Comparison of ENCODE assay signal across 8 cellular contexts in the genomic region with DNA sequence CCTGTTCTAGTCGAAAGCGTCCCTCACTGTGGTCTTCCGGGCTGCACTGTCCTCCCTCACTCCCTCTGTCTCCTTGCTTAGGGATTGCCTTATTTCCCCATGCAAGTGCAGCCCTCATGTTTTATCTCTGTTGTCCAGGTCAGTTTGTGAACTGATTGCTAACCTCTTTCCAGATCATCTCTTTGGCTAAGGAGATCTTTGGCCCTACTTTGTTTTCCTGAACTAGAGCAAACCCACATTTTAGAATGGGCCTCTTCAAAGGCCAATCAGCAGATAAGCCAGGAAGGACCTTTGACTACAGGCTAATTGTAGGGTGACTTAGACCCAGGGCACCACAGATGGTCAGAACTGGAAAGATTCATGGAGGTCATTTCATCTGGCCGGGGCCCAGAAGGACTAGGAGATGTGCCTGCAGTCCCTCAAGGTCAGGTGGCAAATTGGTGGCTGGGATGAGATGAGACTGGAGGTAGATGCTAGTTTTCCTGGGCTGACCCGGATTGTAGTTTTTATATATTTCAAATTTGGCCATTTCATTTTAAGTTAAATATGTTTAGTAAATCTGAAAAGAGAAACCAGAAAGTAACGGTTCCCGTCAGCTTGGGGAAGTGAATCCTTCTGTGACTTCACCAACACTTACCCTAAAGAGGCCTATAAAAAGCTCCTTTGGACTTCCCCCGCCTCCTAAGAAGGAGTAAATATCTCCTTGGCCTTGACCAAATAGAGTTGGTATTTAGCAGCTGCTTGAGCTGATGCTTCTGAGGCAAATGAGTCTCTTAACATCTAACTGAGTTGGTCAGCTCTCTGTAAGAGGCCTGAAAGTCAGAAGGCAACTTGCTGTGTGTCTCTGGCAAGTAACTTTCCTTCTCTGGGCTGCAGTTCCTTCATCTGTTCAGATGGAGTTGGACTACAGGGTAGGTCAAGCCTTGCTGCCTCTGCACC. TPM values are rescaled to one million over a fixed set of nuclear protein-coding genes. Genes with fewer than 3 reads are reported as not detected.
A peak's percentile ranks its signal among the peaks of the same experiment; 100 is the strongest.
DNase-seq lines count a peak whose midpoint lies in the region; ATAC-seq, FAIRE-seq and TF ChIP-seq lines count a peak whose summit lies in the region.

No MANE protein-coding gene starts in this region.

- H3K36me3 Mint-ChIP-seq in dendritic cell treated with granulocyte-macrophage colony-stimulating factor and Interleukin-4, amounts not matched to agents 40 ng/mL and 50 ng/mL, for 4 days (ENCODE audit: low read depth) = no peaks in the 10 kb centered on the region

- peak overlapping the region in 3 of 4 donors; percentile 70 to 73 (median 71) for H3K27ac ChIP-seq in tibial nerve

- peak overlapping the region; percentile 97 for H3K27ac Mint-ChIP-seq in dendritic cell treated with granulocyte-macrophage colony-stimulating factor and Interleukin-4, amounts not matched to agents 40 ng/mL and 50 ng/mL, for 4 days

- FAIRE-seq in HTR-8/SVneo (lab: Jason Lieb, UNC) = no peak

- 78 to 85% methylated on average over 8 of the region's 8 CpGs for WGBS in tibial nerve, 2 donors

- no peaks in the 10 kb centered on the region for H3K27me3 Mint-ChIP-seq in dendritic cell treated with granulocyte-macrophage colony-stimulating factor and Interleukin-4, amounts not matched to agents 40 ng/mL and 50 ng/mL, for 4 days

- peak; percentile 61 for ATAC-seq in GM21360 (IDR thresholded peaks at IDR 0.05; ENCODE audit: unreplicated experiment)
- ATAC-seq in HG03565 (IDR thresholded peaks at IDR 0.05; ENCODE audit: unreplicated experiment) = peak; percentile 55
- no peak for ATAC-seq in SK-N-SH treated with all-trans-retinoic acid at 6 μM for 48 hours

- H3K4me1 Mint-ChIP-seq in dendritic cell treated with granulocyte-macrophage colony-stimulating factor and Interleukin-4, amounts not matched to agents 40 ng/mL and 50 ng/mL, for 4 days (ENCODE audit: low read depth) = peaks cover 63% of the 10 kb centered on the region

- H3K27me3 ChIP-seq in tibial nerve = no peaks in the 10 kb centered on the region

- DNase-seq in tibial nerve (ENCODE audit: low spot score in 2 of 2) (no peak), NCI-H2196 treated with DMSO at 0.1 percent for 48 hours (lab: John Stamatoyannopoulos, UW; ENCODE audit: unreplicated experiment) (no peak), HTR-8/SVneo (ENCODE audit: insufficient read length, low spot score) (no peak)

- no peaks in the 10 kb centered on the region for H3K9me3 ChIP-seq in tibial nerve

- H3K4me3 ChIP-seq in tibial nerve = no peak overlapping the region

- TF ChIP-seq POLR2A in tibial nerve (IDR thresholded peaks at IDR 0.05) = no peak

- TF ChIP-seq EP300 in tibial nerve (IDR thresholded peaks at IDR 0.05) = peak in 1 of 2 donors; percentile 8

- no peaks in the 10 kb centered on the region for H3K9me3 Mint-ChIP-seq in dendritic cell treated with granulocyte-macrophage colony-stimulating factor and Interleukin-4, amounts not matched to agents 40 ng/mL and 50 ng/mL, for 4 days

- intact Hi-C loops in dendritic cell treated with granulocyte-macrophage colony-stimulating factor and Interleukin-4, amounts not matched to agents 40 ng/mL and 50 ng/mL, for 4 days (cut with micrococcal nuclease) = loop anchor here (1.0 kb wide), 1 partner anchor 17 kb away; no protein-coding TSS in a partner anchor

- no peaks in the 10 kb centered on the region for H3K36me3 ChIP-seq in tibial nerve

- H3K4me3 Mint-ChIP-seq in dendritic cell treated with granulocyte-macrophage colony-stimulating factor and Interleukin-4, amounts not matched to agents 40 ng/mL and 50 ng/mL, for 4 days = peak overlapping the region; percentile 62

- TF ChIP-seq CTCF in GM12873 (IDR thresholded peaks at IDR 0.05; ENCODE audit: insufficient read depth, low read depth, low read length, missing control alignments) = peak; percentile 4
- no peak for TF ChIP-seq CTCF in tibial nerve (IDR thresholded peaks at IDR 0.05)

- no peaks in the 10 kb centered on the region for H3K4me1 ChIP-seq in tibial nerve

TF ChIP-seq in SK-N-SH treated with all-trans-retinoic acid at 6 μM for 48 hours, 23 proteins besides CTCF, POLR2A, EP300 and RAD21:
- TF ChIP-seq ZFP3 (CRISPR knock-in tag; IDR thresholded peaks at IDR 0.05) = no peak

RNA-seq across cellular contexts. Expression of a gene that starts 6.3 kb away (rescaled TPM):
- total RNA-seq in tibial nerve = 10 to 100 TPM; 16.7 to 23.1 (median 20.1) TPM

RNA-seq across cellular contexts. Expression of a gene that starts 24.5 kb away (rescaled TPM):
- 10 to 100 TPM; 18.4 to 53.1 (median 41.0) TPM for total RNA-seq in tibial nerve

RNA-seq across cellular contexts. Expression of a gene that starts 33.8 kb away (rescaled TPM):
- total RNA-seq in tibial nerve = 10 to 100 TPM; 31.2 to 36.6 (median 33.6) TPM

RNA-seq across cellular contexts. Expression of a gene that starts 34.1 kb away (rescaled TPM):
- 10 to 100 TPM; 45.5 to 66.0 (median 56.6) TPM for total RNA-seq in tibial nerve
